Comparison of ENCODE assay signal across 20 cellular contexts in the genomic region with DNA sequence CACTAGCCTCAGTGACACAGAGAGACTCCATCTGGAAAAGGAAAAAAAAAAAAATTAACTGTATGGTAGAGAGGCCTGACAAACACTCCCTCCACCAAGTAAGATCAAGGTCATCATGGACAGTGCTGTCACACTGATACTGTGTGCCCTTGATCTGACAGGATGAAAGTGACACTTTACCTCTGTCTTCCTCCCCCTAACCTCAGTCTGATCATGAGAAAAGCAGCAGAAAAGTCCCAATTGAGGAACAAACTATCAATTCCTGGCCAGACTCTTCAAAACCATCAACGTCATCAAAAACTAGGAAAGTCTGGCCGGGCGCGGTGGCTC. TPM values are rescaled to one million over a fixed set of nuclear protein-coding genes. Genes with fewer than 3 reads are reported as not detected.
A peak's percentile ranks its signal among the peaks of the same experiment; 100 is the strongest.
DNase-seq lines count a peak whose midpoint lies in the region; ATAC-seq and TF ChIP-seq lines count a peak whose summit lies in the region.
"Had no signal": no experiment of that assay in that cellular context is flagged by ENCODE, and none has a peak within 500 bp of the region (broad histone marks: within the 10 kb centered on the region; RNA-seq: fewer than 3 reads in every experiment).

No MANE protein-coding gene starts in this region.

- no peaks in the 10 kb centered on the region for H3K36me3 ChIP-seq in Caco-2 (ENCODE audit: control insufficient read depth, insufficient read depth, low read length)
- H3K36me3 ChIP-seq: HAP-1 had no signal

- H3K4me3 ChIP-seq in right cardiac atrium (ENCODE audit: low read length), result no peak overlapping the region
- no peak overlapping the region for H3K4me3 ChIP-seq in Caco-2 (ENCODE audit: low read depth, low read length)
- H3K4me3 ChIP-seq: HAP-1 had no signal

- no TSS peak for BruUV-seq in Caco-2 (replicated peaks; lab: Mats Ljungman, UMichigan)

- no peaks in the 10 kb centered on the region for H3K27me3 ChIP-seq in right cardiac atrium (ENCODE audit: control insufficient read depth, insufficient read depth)
- H3K27me3 ChIP-seq in Caco-2 (replicated peaks; ENCODE audit: control insufficient read depth, insufficient read depth, low read length), result no peaks in the 10 kb centered on the region

- POLR2A ChIA-PET in Caco-2 (lab: Charles Lee), result no interaction called here

- H3K9me3 Mint-ChIP-seq in immature natural killer cell (peaks cover 0 to 2% (median under 1%) of the 10 kb centered on the region in 6 donors), Caco-2 (ENCODE audit: unreplicated experiment) (peaks cover 5% of the 10 kb centered on the region)

- H3K27me3 Mint-ChIP-seq in immature natural killer cell (ENCODE audit: low read depth in 3 of 3) (peaks cover 0 to 6% (median 2%) of the 10 kb centered on the region in 3 donors), Caco-2 (ENCODE audit: insufficient read depth, unreplicated experiment) (no peaks in the 10 kb centered on the region)

- CTCF ChIA-PET in Caco-2 (lab: Charles Lee), result no interaction called here

- H3K27ac Mint-ChIP-seq in immature natural killer cell (peak overlapping the region in 4 of 6 donors; percentile 33 to 67 (median 36)), Caco-2 (ENCODE audit: unreplicated experiment) (no peak overlapping the region)

- H3K27ac ChIP-seq in right cardiac atrium (ENCODE audit: low read length), result peak overlapping the region; percentile 24

- no peak overlapping the region for H3K4me3 Mint-ChIP-seq in immature natural killer cell
- H3K4me3 Mint-ChIP-seq in Caco-2 (ENCODE audit: unreplicated experiment), result no peak overlapping the region

- 98% methylated on average over 4 of the region's 4 CpGs for WGBS in right cardiac atrium

- intact Hi-C loops in right cardiac atrium (cut with DNase I), result no loop called here
- intact Hi-C loops in Right ventricle myocardium superior (cut with DNase I), result no loop called here
- intact Hi-C loops in Caco-2 (cut with micrococcal nuclease; ENCODE audit: unreplicated experiment), result no loop called here

- H3K9me3 ChIP-seq in right cardiac atrium (ENCODE audit: control insufficient read depth, low read length) (no peaks in the 10 kb centered on the region), Caco-2 (no peaks in the 10 kb centered on the region; the same call in 1 of the 2 replicates)

- H3K36me3 Mint-ChIP-seq in immature natural killer cell, result peaks cover 0 to 2% (median 1%) of the 10 kb centered on the region in 3 donors
- H3K36me3 Mint-ChIP-seq in Caco-2 (ENCODE audit: insufficient read depth, unreplicated experiment), result no peaks in the 10 kb centered on the region

- ATAC-seq in right cardiac atrium (no peak), Right ventricle myocardium superior (ENCODE audit: poor library complexity) (no peak), HG03432 (IDR thresholded peaks at IDR 0.05; ENCODE audit: unreplicated experiment) (peak; percentile 45)

- no peak for DNase-seq in right cardiac atrium
- no peak for DNase-seq in Right ventricle myocardium superior
- no peak for DNase-seq in immature natural killer cell
- DNase-seq in activated CD8-positive, alpha-beta memory T cell treated with anti-CD3 and anti-CD28 coated beads, Interleukin-2, amount 50 U/mL, for 48 hours, result no peak
- no peak for DNase-seq in NCI-H2171 (lab: John Stamatoyannopoulos, UW)
- DNase-seq in Caco-2, result no peak
- DNase-seq in DMS153 (lab: John Stamatoyannopoulos, UW), result no peak
- DNase-seq: C1 segment of cervical spinal cord, COR-L47, DMS53, NCI-H1092 treated with DMSO at 0.1 percent for 48 hours, NCI-H1694 treated with DMSO at 0.1 percent for 48 hours, NCI-H446 treated with DMSO at 0.1 percent for 48 hours, NCI-H774, SIG-M5, T-helper 2 cell had no signal

- no peaks in the 10 kb centered on the region for H3K4me1 ChIP-seq in right cardiac atrium (ENCODE audit: control insufficient read depth, insufficient read depth, low read length)
- no peaks in the 10 kb centered on the region for H3K4me1 ChIP-seq in Caco-2

- no peak for TF ChIP-seq CTCF in Caco-2 (IDR thresholded peaks at IDR 0.05; ENCODE audit: insufficient read depth in 1 of 2, low read depth in 1 of 2, low read length in 1 of 2, severe bottlenecking in 1 of 2, unreplicated experiment in 1 of 2)

- H3K4me1 Mint-ChIP-seq in immature natural killer cell (peaks cover 3 to 9% of the 10 kb centered on the region in 2 donors), Caco-2 (ENCODE audit: low read depth, unreplicated experiment) (no peaks in the 10 kb centered on the region)

RNA-seq across cellular contexts. Expression of a gene that starts 26.7 kb away (rescaled TPM):
- total RNA-seq in right cardiac atrium (1 to 10 TPM in 3 of 4 donors, under 1 TPM in 1; 0.84 to 5.2 (median 2.6) TPM), Right ventricle myocardium superior (0.38 TPM), Caco-2 (2022) (not detected in 2 replicates)
- polyA plus RNA-seq in right cardiac atrium (6.1 TPM), immature natural killer cell (not detected)
- total RNA-seq: A172, M059J had no signal
